Comparison of ENCODE assay signal across 8 cellular contexts in the genomic region with DNA sequence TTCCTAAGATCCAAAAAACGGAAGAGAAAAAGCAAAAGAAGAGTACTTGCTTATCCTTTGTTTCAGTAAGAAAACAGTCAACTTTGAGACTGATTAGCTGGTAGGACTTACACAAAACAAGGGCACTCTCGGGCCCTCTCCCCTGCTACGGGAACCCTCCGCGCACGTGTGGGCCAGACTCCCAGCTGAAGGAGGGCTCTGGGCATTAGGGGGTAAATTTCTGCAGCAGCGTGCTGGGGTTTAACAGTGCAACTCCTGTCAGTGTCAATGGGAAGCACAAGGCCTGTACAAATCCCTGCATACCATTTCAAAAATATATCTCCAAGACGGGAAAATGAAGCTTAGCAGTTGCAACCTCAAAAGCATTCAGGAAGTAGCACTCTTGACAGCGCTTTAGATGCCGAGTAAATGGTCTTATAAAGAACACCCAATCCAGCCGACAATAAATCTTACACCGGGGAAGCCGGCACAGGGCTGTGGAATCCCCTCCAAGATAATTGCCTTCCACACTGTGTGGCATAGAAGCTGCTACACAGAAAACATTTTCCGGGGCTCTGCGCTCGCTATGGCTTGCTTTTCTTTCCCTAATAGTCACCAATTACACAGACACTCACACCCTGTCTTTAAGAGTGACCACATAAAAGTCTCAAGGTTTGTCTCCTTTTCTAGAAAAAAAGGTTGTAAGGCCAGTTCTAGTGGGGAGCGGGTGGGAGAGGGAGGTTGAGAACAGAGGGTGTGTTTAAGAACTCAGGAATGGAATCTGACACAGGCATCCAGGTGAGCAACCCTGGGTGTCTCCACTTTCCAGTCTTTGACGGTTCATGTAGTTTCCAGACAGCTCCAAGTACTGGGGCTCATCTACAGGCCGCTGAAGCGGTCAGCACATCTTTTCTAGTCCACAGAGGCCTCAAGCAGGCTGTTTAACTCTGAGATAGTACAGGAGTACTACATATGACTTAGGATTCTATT.
DNase-seq lines count a peak whose midpoint lies in the region; ATAC-seq and TF ChIP-seq lines count a peak whose summit lies in the region.

No MANE protein-coding gene starts in this region.

- TF ChIP-seq CTCF in dorsolateral prefrontal cortex (IDR thresholded peaks at IDR 0.05 in 54 of 56, conservative IDR thresholded peaks at IDR 0.05 in 2 of 56; ENCODE audit: low read depth in 1 of 56, partially characterized antibody in 56 of 56) (no peak), type B pancreatic cell (conservative IDR thresholded peaks at IDR 0.05) (no peak)

- no peaks in the 10 kb centered on the region for H3K27me3 Mint-ChIP-seq in activated naive CD4-positive, alpha-beta T cell treated with anti-CD3 and anti-CD28 coated beads for 36 hours (ENCODE audit: low read depth)
- H3K27me3 Mint-ChIP-seq in naive thymus-derived CD8-positive, alpha-beta T cell: no peaks in the 10 kb centered on the region
- no peaks in the 10 kb centered on the region for H3K27me3 Mint-ChIP-seq in type B pancreatic cell

- no peak overlapping the region for H3K4me3 Mint-ChIP-seq in activated naive CD4-positive, alpha-beta T cell treated with anti-CD3 and anti-CD28 coated beads for 36 hours
- peak overlapping the region in 9 of 10 donors; percentile 6 to 64 (median 51) for H3K4me3 Mint-ChIP-seq in naive thymus-derived CD8-positive, alpha-beta T cell
- H3K4me3 Mint-ChIP-seq in type B pancreatic cell: peak overlapping the region; percentile 76

- DNase-seq in activated naive CD4-positive, alpha-beta T cell treated with anti-CD3 and anti-CD28 coated beads for 36 hours: no peak
- DNase-seq in activated naive CD4-positive, alpha-beta T cell treated with anti-CD3 and anti-CD28 coated beads, Interleukin-2, amount 50 U/mL, for 16 hours: no peak
- DNase-seq in dorsolateral prefrontal cortex (no peak), type B pancreatic cell (ENCODE audit: extremely low spot score, unreplicated experiment) (no peak), H4 (ENCODE audit: low spot score) (no peak), OCI-M1 (lab: John Stamatoyannopoulos, UW) (no peak)
- DNase-seq in naive thymus-derived CD8-positive, alpha-beta T cell: no peak

- H3K36me3 Mint-ChIP-seq in activated naive CD4-positive, alpha-beta T cell treated with anti-CD3 and anti-CD28 coated beads for 36 hours (ENCODE audit: low read depth): peaks cover 2% of the 10 kb centered on the region
- peaks cover 0 to 19% (median 0%) of the 10 kb centered on the region in 3 donors for H3K36me3 Mint-ChIP-seq in naive thymus-derived CD8-positive, alpha-beta T cell
- peaks cover 6% of the 10 kb centered on the region for H3K36me3 Mint-ChIP-seq in type B pancreatic cell

- intact Hi-C loops in activated naive CD4-positive, alpha-beta T cell treated with anti-CD3 and anti-CD28 coated beads for 36 hours (cut with micrococcal nuclease): loop anchor here (1.0 to 10.0 kb wide), 5 partner anchors 63 to 706 kb away; no protein-coding TSS in a partner anchor
- intact Hi-C loops in dorsolateral prefrontal cortex (cut with DNase I): loop anchor here in 1 of 2 donors (5.0 kb wide), 1 partner anchor 517 kb away; no protein-coding TSS in a partner anchor

- peak overlapping the region; percentile 57 for H3K27ac Mint-ChIP-seq in activated naive CD4-positive, alpha-beta T cell treated with anti-CD3 and anti-CD28 coated beads for 36 hours
- H3K27ac Mint-ChIP-seq in naive thymus-derived CD8-positive, alpha-beta T cell: peak overlapping the region; percentile 61 to 88 (median 86)
- H3K27ac Mint-ChIP-seq in type B pancreatic cell: peak overlapping the region; percentile 93

- CTCF ChIA-PET in activated naive CD4-positive, alpha-beta T cell treated with anti-CD3 and anti-CD28 coated beads for 36 hours (lab: Charles Lee): interaction anchor here (0.6 to 1.7 kb wide), 11 partner anchors 10 to 520 kb away, joined by 3 to 7 read pairs (median 4); no protein-coding TSS in a partner anchor

- ATAC-seq in naive thymus-derived CD8-positive, alpha-beta T cell: peak in 1 of 2 donors; percentile 4
- no peak for ATAC-seq in HG03342 (IDR thresholded peaks at IDR 0.05; ENCODE audit: unreplicated experiment)

- H3K4me1 Mint-ChIP-seq in activated naive CD4-positive, alpha-beta T cell treated with anti-CD3 and anti-CD28 coated beads for 36 hours (ENCODE audit: low read depth): peaks cover 87% of the 10 kb centered on the region
- H3K4me1 Mint-ChIP-seq in naive thymus-derived CD8-positive, alpha-beta T cell: peaks cover 41 to 95% (median 92%) of the 10 kb centered on the region in 4 donors
- peaks cover 61% of the 10 kb centered on the region for H3K4me1 Mint-ChIP-seq in type B pancreatic cell (ENCODE audit: unreplicated experiment)

- no peak overlapping the region for H3K4me3 ChIP-seq in dorsolateral prefrontal cortex

- no peaks in the 10 kb centered on the region for H3K27me3 ChIP-seq in dorsolateral prefrontal cortex

- H3K27ac ChIP-seq in dorsolateral prefrontal cortex: peak overlapping the region in 35 of 59 donors; percentile 2 to 78 (median 51)

- POLR2A ChIA-PET in naive thymus-derived CD8-positive, alpha-beta T cell (lab: Charles Lee): interaction anchor here (0.9 to 1.2 kb wide), 4 partner anchors 31 to 440 kb away, joined by 3 to 4 read pairs (median 3); no protein-coding TSS in a partner anchor

- no peaks in the 10 kb centered on the region for H3K9me3 Mint-ChIP-seq in activated naive CD4-positive, alpha-beta T cell treated with anti-CD3 and anti-CD28 coated beads for 36 hours
- H3K9me3 Mint-ChIP-seq in naive thymus-derived CD8-positive, alpha-beta T cell: no peaks in the 10 kb centered on the region
- no peaks in the 10 kb centered on the region for H3K9me3 Mint-ChIP-seq in type B pancreatic cell
